In genomic region chr2:241063587-241063986, GRCh38 we compare ENCODE assay signal across 9 cellular contexts. TPM values are rescaled to one million over a fixed set of nuclear protein-coding genes. Genes with fewer than 3 reads are reported as not detected.
A peak's percentile ranks its signal among the peaks of the same experiment; 100 is the strongest.
DNase-seq lines count a peak whose midpoint lies in the region; ATAC-seq and TF ChIP-seq lines count a peak whose summit lies in the region.
"Had no signal": no experiment of that assay in that cellular context is flagged by ENCODE, and none has a peak within 500 bp of the region (broad histone marks: within the 10 kb centered on the region; RNA-seq: fewer than 3 reads in every experiment).

No MANE protein-coding gene starts in this region.

- H3K23me2 ChIP-seq in H9 (ENCODE audit: insufficient read length, low read depth, low read length, poor library complexity, severe bottlenecking): no peaks in the 10 kb centered on the region

- H3K4me2 ChIP-seq in H9 (ENCODE audit: insufficient read depth, insufficient read length, low read length) (peak overlapping the region; percentile 16), mesendoderm (ENCODE audit: low read length) (peak overlapping the region; percentile 45)

- no peaks in the 10 kb centered on the region for H3K79me1 ChIP-seq in H9 (ENCODE audit: insufficient read depth, low read depth, low read length, poor library complexity, severe bottlenecking)
- no peaks in the 10 kb centered on the region for H3K79me1 ChIP-seq in mesendoderm (ENCODE audit: low read length)

- no peaks in the 10 kb centered on the region for H3K4me1 ChIP-seq in H9 (ENCODE audit: insufficient read depth, low read length)
- H3K4me1 ChIP-seq in mesendoderm (ENCODE audit: control insufficient read depth, low read depth, low read length): no peaks in the 10 kb centered on the region

- H3K9ac ChIP-seq in H9 (ENCODE audit: extremely low read depth, insufficient read length, low read length) (no peak overlapping the region), mesendoderm (ENCODE audit: low read length) (peak overlapping the region; percentile 38)

- H4K20me1 ChIP-seq in H9 (ENCODE audit: control insufficient read depth, insufficient read depth, insufficient read length): no peaks in the 10 kb centered on the region

- H4K91ac ChIP-seq in H9 (ENCODE audit: insufficient read length, low read depth, low read length): no peak overlapping the region

- CTCF ChIA-PET in AG04449 (lab: Yijun Ruan, JAX): interaction anchor here (1.0 kb wide), 1 partner anchor 212 kb away, joined by 3 read pairs; no protein-coding TSS in a partner anchor

- H2BK120ac ChIP-seq in H9 (ENCODE audit: low read depth, low read length, poor library complexity, severe bottlenecking): no peak overlapping the region
- H2BK120ac ChIP-seq in mesendoderm (ENCODE audit: low read depth, low read length): no peak overlapping the region

- peaks cover 0 to 7% of the 10 kb centered on the region in 2 experiments; a peak in 2 of 4 replicates for H3K4me1 Mint-ChIP-seq in H9
- H3K4me1 Mint-ChIP-seq in central memory CD8-positive, alpha-beta T cell: peaks cover 12% of the 10 kb centered on the region

- H3K23ac ChIP-seq in H9 (ENCODE audit: insufficient read length, low read depth, low read length) (no peak overlapping the region), mesendoderm (ENCODE audit: low read length) (no peak overlapping the region)

- peak; percentile 14 for ATAC-seq in central memory CD8-positive, alpha-beta T cell (replicated peaks; ENCODE audit: extremely low read depth, poor library complexity, severe bottlenecking)
- no peak for ATAC-seq in GM18867 (IDR thresholded peaks at IDR 0.05; ENCODE audit: unreplicated experiment)

- no peak overlapping the region for H2BK20ac ChIP-seq in H9 (ENCODE audit: low read depth, low read length, poor library complexity, severe bottlenecking)

- peak overlapping the region in 1 of 2 experiments; percentile 40; a peak in 1 of 5 replicates for H3K4me3 Mint-ChIP-seq in H9
- H3K4me3 Mint-ChIP-seq in central memory CD8-positive, alpha-beta T cell: peak overlapping the region; percentile 36

- no peaks in the 10 kb centered on the region for H3K36me3 ChIP-seq in mesendoderm (ENCODE audit: control insufficient read depth, insufficient read depth, low read length)

- H3K79me2 ChIP-seq in H9 (ENCODE audit: insufficient read depth, low read length) (no peaks in the 10 kb centered on the region), mesendoderm (ENCODE audit: control insufficient read depth, insufficient read depth, low read length) (no peaks in the 10 kb centered on the region)

- no peak overlapping the region for H2AFZ ChIP-seq in H9 (ENCODE audit: low read length)

- H3K9me3 ChIP-seq in H9 (ENCODE audit: control insufficient read depth, low read depth, low read length): no peaks in the 10 kb centered on the region

- no peak overlapping the region for H4K8ac ChIP-seq in H9 (replicated peaks; ENCODE audit: insufficient read length, low read depth, low read length)
- H4K8ac ChIP-seq in mesendoderm (ENCODE audit: low read depth, low read length): no peak overlapping the region

- H2BK12ac ChIP-seq in H9 (ENCODE audit: insufficient read length, low read depth, low read length): no peak overlapping the region

- H2BK15ac ChIP-seq in H9 (ENCODE audit: low read depth, low read length) (no peak overlapping the region), mesendoderm (replicated peaks; ENCODE audit: low read depth) (no peak overlapping the region)

- no peak overlapping the region for H3T11ph ChIP-seq in H9 (ENCODE audit: low read length)

- no CpG with 5 or more reads among the region's 8 CpGs for WGBS in H9 (ENCODE audit: extremely low coverage, insufficient read length, low lambda C conversion rate)
- WGBS in mesendoderm (ENCODE audit: extremely low coverage, insufficient coverage, low lambda C conversion rate): no CpG with 5 or more reads among the region's 8 CpGs

- no peak overlapping the region for H3K56ac ChIP-seq in H9 (ENCODE audit: insufficient read length, low read depth, low read length)
- H3K56ac ChIP-seq in mesendoderm (ENCODE audit: low read length): peak overlapping the region; percentile 71

- H3K18ac ChIP-seq in H9 (ENCODE audit: insufficient read length, low read depth, low read length): no peak overlapping the region
- no peak overlapping the region for H3K18ac ChIP-seq in mesendoderm (ENCODE audit: low read length)

- H4K5ac ChIP-seq in H9 (ENCODE audit: insufficient read length, low read depth, low read length) (no peak overlapping the region), mesendoderm (ENCODE audit: low read length) (no peak overlapping the region)

- no peak overlapping the region for H3K27ac ChIP-seq in H9 (ENCODE audit: insufficient read length, low read depth, low read length)
- H3K27ac ChIP-seq in mesendoderm (ENCODE audit: low read depth, low read length): no peak overlapping the region

- H3K9me3 Mint-ChIP-seq in H9: no peaks in the 10 kb centered on the region; a peak in 2 of 5 replicates
- H3K9me3 Mint-ChIP-seq in central memory CD8-positive, alpha-beta T cell: no peaks in the 10 kb centered on the region
- H3K9me3 Mint-ChIP-seq: CD8-positive, alpha-beta memory T cell had no signal

- H2AK5ac ChIP-seq in H9 (ENCODE audit: insufficient read length, low read length) (no peak overlapping the region), mesendoderm (ENCODE audit: low read length) (no peak overlapping the region)

- no peak overlapping the region for H3K27ac Mint-ChIP-seq in H9
- H3K27ac Mint-ChIP-seq in central memory CD8-positive, alpha-beta T cell (ENCODE audit: low read depth): no peak overlapping the region

- no peaks in the 10 kb centered on the region for H3K36me3 Mint-ChIP-seq in H9 (ENCODE audit: insufficient read depth in 1 of 3, low read depth in 3 of 3)
- peaks cover 3% of the 10 kb centered on the region for H3K36me3 Mint-ChIP-seq in central memory CD8-positive, alpha-beta T cell (ENCODE audit: insufficient read depth)
- H3K36me3 Mint-ChIP-seq: CD8-positive, alpha-beta memory T cell had no signal

- H3K27me3 ChIP-seq in H9 (ENCODE audit: insufficient read depth, low read length) (no peaks in the 10 kb centered on the region), mesendoderm (ENCODE audit: insufficient read depth, low read length, poor library complexity) (no peaks in the 10 kb centered on the region)

- POLR2A ChIA-PET in AG04449 (lab: Yijun Ruan, JAX): no interaction called here

- TF ChIP-seq CTCF in AG04449 (IDR thresholded peaks at IDR 0.05; ENCODE audit: insufficient read depth, low read length, missing control alignments) (peak; percentile 2), H9 (conservative IDR thresholded peaks at IDR 0.05) (no peak)

- H3K4ac ChIP-seq in H9 (ENCODE audit: low read depth, low read length) (no peak overlapping the region), mesendoderm (ENCODE audit: low read depth, low read length) (no peak overlapping the region)

- H2BK5ac ChIP-seq in H9 (ENCODE audit: insufficient read length, low read length) (no peak overlapping the region), mesendoderm (ENCODE audit: low read length) (no peak overlapping the region)

- DNase-seq in AG04449 (ENCODE audit: low read depth, low spot score) (no peak), H9 (peak; percentile 33), mesendoderm (peak; percentile 18), islet precursor cell (no peak), superior temporal gyrus (ENCODE audit: extremely low spot score) (no peak), NCI-H2171 (lab: John Stamatoyannopoulos, UW) (no peak)
- peak in 1 of 2 donors; percentile 10 for DNase-seq in central memory CD8-positive, alpha-beta T cell (ENCODE audit: low spot score in 2 of 2)

- no peak overlapping the region for H3K4me3 ChIP-seq in AG04449 (ENCODE audit: low read depth, low read length)
- no peak overlapping the region for H3K4me3 ChIP-seq in mesendoderm (ENCODE audit: low read length)

- H3K27me3 Mint-ChIP-seq in H9 (ENCODE audit: low read depth): no peaks in the 10 kb centered on the region; the same call in 1 of the 2 replicates
- H3K27me3 Mint-ChIP-seq in central memory CD8-positive, alpha-beta T cell: no peaks in the 10 kb centered on the region
- H3K27me3 Mint-ChIP-seq: CD8-positive, alpha-beta memory T cell had no signal

- no peak overlapping the region; the same call in 1 of the 2 replicates for H3K14ac ChIP-seq in H9 (ENCODE audit: insufficient read depth, low read length)

RNA-seq across cellular contexts. Expression of gene MTERF4, which starts 38.5 kb away (rescaled TPM):
- total RNA-seq in H9 (2021): 35.0 and 36.6 TPM in 2 replicates
- polyA plus RNA-seq in mesendoderm (2013, experiment 1 of 2): 23.0 TPM
- 23.7 TPM for polyA plus RNA-seq in mesendoderm (2013, experiment 2 of 2)

Comparison
In these comparisons a context has a peak if more than half of its experiments do, and no peak if none do; other contexts are left out.
1. DNase-seq: peak in H9 (single experiment) and mesendoderm (single experiment); none in AG04449 (single experiment), islet precursor cell (single experiment), superior temporal gyrus (single experiment) and NCI-H2171 (single experiment).